29 cellular contexts compared by ENCODE assay signal in the genomic region with DNA sequence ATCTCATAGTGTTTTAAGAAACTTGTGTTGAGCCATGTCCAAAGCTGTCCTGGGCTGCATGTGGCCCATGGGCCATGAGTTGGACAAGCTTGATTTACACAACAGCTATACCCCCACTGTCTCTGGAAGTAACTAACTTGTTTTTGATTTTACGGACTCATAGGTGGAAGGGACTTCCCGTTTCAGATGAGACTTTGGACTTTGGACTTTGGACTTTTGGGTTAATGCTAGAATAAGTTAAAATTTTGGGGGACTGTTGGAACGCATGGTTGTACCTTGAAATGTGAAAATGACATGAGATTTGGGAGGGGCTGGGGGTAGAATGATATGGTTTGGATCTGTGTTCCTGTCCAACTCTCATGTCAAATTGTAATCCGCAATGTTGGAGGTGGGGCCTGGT. TPM values are rescaled to one million over a fixed set of nuclear protein-coding genes. Genes with fewer than 3 reads are reported as not detected.
"Had no signal": no experiment of that assay in that cellular context is flagged by ENCODE, and none has a peak within 500 bp of the region (broad histone marks: within the 10 kb centered on the region; RNA-seq: fewer than 3 reads in every experiment).

No MANE protein-coding gene starts in this region.

- H3K27ac ChIP-seq: ascending aorta, brain microvascular endothelial cell, coronary artery, dorsolateral prefrontal cortex, esophagus muscularis mucosa, foreskin keratinocyte, gastroesophageal sphincter, heart right ventricle had no signal

- ATAC-seq: activated naive CD4-positive, alpha-beta T cell treated with anti-CD3 and anti-CD28 coated beads, Interleukin-2, amount 50 U/mL, for 72 hours; activated T-cell treated with anti-CD3 and anti-CD28 coated beads, Interleukin-2, amount 50 U/mL, for 72 hours; foreskin keratinocyte; gastroesophageal sphincter; heart right ventricle; T-helper 17 cell had no signal

- DNase-seq: activated CD4-positive, alpha-beta memory T cell treated with anti-CD3 and anti-CD28 coated beads, Interleukin-2, amount 10 ng/mL, durations not matched to agents 7 days and 5 days; activated CD4-positive, alpha-beta T cell treated with anti-CD3 and anti-CD28 coated beads for 1 hour; activated CD4-positive, alpha-beta T cell treated with anti-CD3 and anti-CD28 coated beads for 4 hours; activated CD4-positive, alpha-beta T cell treated with anti-CD3 and anti-CD28 coated beads, Interleukin-2, amount 10 ng/mL, durations not matched to agents 7 days and 5 days; activated CD4-positive, alpha-beta T cell treated with anti-CD3 and anti-CD28 coated beads, Interleukin-2, amount 50 U/mL, for 4 hours; activated CD8-positive, alpha-beta memory T cell treated with anti-CD3 and anti-CD28 coated beads, Interleukin-2, amount 50 U/mL, for 48 hours; activated gamma-delta T cell; activated naive CD4-positive, alpha-beta T cell; activated naive CD4-positive, alpha-beta T cell treated with anti-CD3 and anti-CD28 coated beads, Interleukin-2, amount 10 ng/mL, durations not matched to agents 7 days and 5 days; activated naive CD8-positive, alpha-beta T cell treated with anti-CD3 and anti-CD28 coated beads, Interleukin-2, amount 10 ng/mL, durations not matched to agents 7 days and 5 days; activated T-cell treated with anti-CD3 and anti-CD28 coated beads for 4 hours; activated T-cell treated with anti-CD3 and anti-CD28 coated beads, Interleukin-2, amount 50 U/mL, for 24 hours; activated T-cell treated with anti-CD3 and anti-CD28 coated beads, Interleukin-2, amount 50 U/mL, for 72 hours; brain microvascular endothelial cell; dorsolateral prefrontal cortex; effector memory CD4-positive, alpha-beta T cell; endodermal cell; erythroblast; foreskin keratinocyte; heart right ventricle; T-helper 1 cell; T-helper 17 cell; T1000 had no signal

- H3K36me3 ChIP-seq: ascending aorta, brain microvascular endothelial cell, esophagus muscularis mucosa, gastroesophageal sphincter, heart right ventricle had no signal

- H3K4me1 ChIP-seq: ascending aorta, esophagus muscularis mucosa, foreskin keratinocyte, gastroesophageal sphincter, heart right ventricle had no signal

- H3K27me3 ChIP-seq: ascending aorta, brain microvascular endothelial cell, dorsolateral prefrontal cortex, esophagus muscularis mucosa, foreskin keratinocyte had no signal

- FAIRE-seq: bronchial epithelial cell had no signal

- H3K4me3 ChIP-seq: ascending aorta, coronary artery, dorsolateral prefrontal cortex, esophagus muscularis mucosa, gastroesophageal sphincter, heart right ventricle had no signal

RNA-seq across cellular contexts. Expression of a gene that starts 52.6 kb away (rescaled TPM):
- total RNA-seq: foreskin keratinocyte had no signal
- polyA plus RNA-seq: foreskin keratinocyte had no signal
